ENCODE assay signal across 8 cellular contexts in genomic region chr3:190585771-190586630, GRCh38.
DNase-seq lines count a peak whose midpoint lies in the region; ATAC-seq lines count a peak whose summit lies in the region.

No MANE protein-coding gene starts in this region.

- H3K36me3 Mint-ChIP-seq in activated T-helper 1 cell treated with anti-CD3 and anti-CD28 coated beads, Interleukin-12 subunit alpha, Interleukin-12 subunit beta, Interleukin-2, Interleukin-4 antibody, amounts not matched to agents 30 ng/mL and 10 ng/mL and 1 ng/mL, durations not matched to agents 14 hours and 24 hours and 36 hours (ENCODE audit: low read depth) = peaks cover 28% of the 10 kb centered on the region

- peaks cover 46% of the 10 kb centered on the region for H3K4me1 Mint-ChIP-seq in activated T-helper 1 cell treated with anti-CD3 and anti-CD28 coated beads, Interleukin-12 subunit alpha, Interleukin-12 subunit beta, Interleukin-2, Interleukin-4 antibody, amounts not matched to agents 30 ng/mL and 10 ng/mL and 1 ng/mL, durations not matched to agents 14 hours and 24 hours and 36 hours (ENCODE audit: low read depth)

- DNase-seq in A172 (ENCODE audit: low spot score) (peak; percentile 96), NCI-H146 (lab: John Stamatoyannopoulos, UW) (peak; percentile 58), iris pigment epithelial cell (ENCODE audit: low read depth) (peak; percentile 96), NCI-H524 treated with DMSO at 0.1 percent for 48 hours (lab: John Stamatoyannopoulos, UW) (no peak)
- DNase-seq in activated T-helper 1 cell treated with anti-CD3 and anti-CD28 coated beads, Interleukin-12 subunit alpha, Interleukin-12 subunit beta, Interleukin-2, Interleukin-4 antibody, amounts not matched to agents 30 ng/mL and 10 ng/mL and 1 ng/mL, durations not matched to agents 14 hours and 24 hours and 36 hours (ENCODE audit: low spot score) = peak; percentile 49
- peak; percentile 7 for DNase-seq in stimulated activated CD8-positive, alpha-beta memory T cell treated with anti-CD3 and anti-CD28 coated beads, Interleukin-12 subunit alpha, Interleukin-12 subunit beta, amount 100 ng/mL, for 4 hours (ENCODE audit: low read depth)
- no peak for DNase-seq in effector CD4-positive, alpha-beta T cell

- peak overlapping the region; percentile 72 for H3K4me3 Mint-ChIP-seq in activated T-helper 1 cell treated with anti-CD3 and anti-CD28 coated beads, Interleukin-12 subunit alpha, Interleukin-12 subunit beta, Interleukin-2, Interleukin-4 antibody, amounts not matched to agents 30 ng/mL and 10 ng/mL and 1 ng/mL, durations not matched to agents 14 hours and 24 hours and 36 hours

- intact Hi-C loops in activated T-helper 1 cell treated with anti-CD3 and anti-CD28 coated beads, Interleukin-12 subunit alpha, Interleukin-12 subunit beta, Interleukin-2, Interleukin-4 antibody, amounts not matched to agents 30 ng/mL and 10 ng/mL and 1 ng/mL, durations not matched to agents 14 hours and 24 hours and 36 hours (cut with micrococcal nuclease) = loop anchor here (1.0 kb wide), 5 partner anchors 11 to 111 kb away; partner anchors contain the start of gene IL1RAP

- no peaks in the 10 kb centered on the region for H3K27me3 Mint-ChIP-seq in activated T-helper 1 cell treated with anti-CD3 and anti-CD28 coated beads, Interleukin-12 subunit alpha, Interleukin-12 subunit beta, Interleukin-2, Interleukin-4 antibody, amounts not matched to agents 30 ng/mL and 10 ng/mL and 1 ng/mL, durations not matched to agents 14 hours and 24 hours and 36 hours (ENCODE audit: insufficient read depth)

- H3K27ac Mint-ChIP-seq in activated T-helper 1 cell treated with anti-CD3 and anti-CD28 coated beads, Interleukin-12 subunit alpha, Interleukin-12 subunit beta, Interleukin-2, Interleukin-4 antibody, amounts not matched to agents 30 ng/mL and 10 ng/mL and 1 ng/mL, durations not matched to agents 14 hours and 24 hours and 36 hours = peak overlapping the region; percentile 97

- peak; percentile 7 for ATAC-seq in GM21619 (IDR thresholded peaks at IDR 0.05; ENCODE audit: unreplicated experiment)

- peaks cover 4% of the 10 kb centered on the region for H3K9me3 Mint-ChIP-seq in activated T-helper 1 cell treated with anti-CD3 and anti-CD28 coated beads, Interleukin-12 subunit alpha, Interleukin-12 subunit beta, Interleukin-2, Interleukin-4 antibody, amounts not matched to agents 30 ng/mL and 10 ng/mL and 1 ng/mL, durations not matched to agents 14 hours and 24 hours and 36 hours

Comparison
In these comparisons a context has a peak if more than half of its experiments do, and no peak if none do; other contexts are left out.
1. DNase-seq: peak in A172 (single experiment), NCI-H146 (single experiment), activated T-helper 1 cell treated with anti-CD3 and anti-CD28 coated beads, Interleukin-12 subunit alpha, Interleukin-12 subunit beta, Interleukin-2, Interleukin-4 antibody, amounts not matched to agents 30 ng/mL and 10 ng/mL and 1 ng/mL, durations not matched to agents 14 hours and 24 hours and 36 hours (single experiment), iris pigment epithelial cell (single experiment) and stimulated activated CD8-positive, alpha-beta memory T cell treated with anti-CD3 and anti-CD28 coated beads, Interleukin-12 subunit alpha, Interleukin-12 subunit beta, amount 100 ng/mL, for 4 hours (single experiment); none in effector CD4-positive, alpha-beta T cell (single experiment) and NCI-H524 treated with DMSO at 0.1 percent for 48 hours (single experiment).